ENCODE assay signal across 8 cellular contexts in the genomic region with DNA sequence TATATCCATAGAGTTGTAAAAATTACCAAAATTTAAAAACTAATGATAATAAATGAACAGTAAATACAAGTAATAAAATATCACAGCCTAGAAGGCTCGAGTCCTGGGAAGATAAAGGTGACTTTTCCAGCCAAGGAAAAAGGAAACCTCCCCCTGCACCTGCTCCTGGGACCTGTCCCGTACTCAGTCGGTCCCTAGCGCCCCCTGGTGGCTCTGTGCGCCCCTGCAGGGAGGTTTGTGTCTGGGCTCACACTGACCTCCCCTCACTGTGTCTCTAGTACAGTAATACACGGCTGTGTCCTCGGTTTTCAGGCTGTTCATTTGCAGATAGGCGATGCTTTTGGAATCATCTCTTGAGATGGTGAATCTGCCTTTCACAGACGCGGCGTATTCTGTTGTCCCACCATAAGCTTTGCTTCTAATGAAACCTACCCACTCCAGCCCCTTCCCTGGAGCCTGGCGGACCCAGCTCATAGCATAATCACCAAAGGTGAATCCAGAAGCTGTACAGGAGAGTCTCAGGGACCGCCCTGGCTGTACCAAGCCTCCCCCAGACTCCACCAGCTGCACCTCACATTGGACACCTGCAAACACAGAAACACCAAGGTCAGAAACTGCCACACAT.
A peak's percentile ranks its signal among the peaks of the same experiment; 100 is the strongest.
DNase-seq lines count a peak whose midpoint lies in the region; ATAC-seq and TF ChIP-seq lines count a peak whose summit lies in the region.

No MANE protein-coding gene starts in this region.

- no peaks in the 10 kb centered on the region for H3K4me1 Mint-ChIP-seq in Caco-2 (ENCODE audit: low read depth, unreplicated experiment)

- no peaks in the 10 kb centered on the region for H3K9me3 Mint-ChIP-seq in Caco-2 (ENCODE audit: unreplicated experiment)

- BruUV-seq in Caco-2 (replicated peaks; lab: Mats Ljungman, UMichigan): no TSS peak

- CTCF ChIA-PET in Caco-2 (lab: Charles Lee): no interaction called here

- no peaks in the 10 kb centered on the region for H3K36me3 Mint-ChIP-seq in Caco-2 (ENCODE audit: insufficient read depth, unreplicated experiment)

- peak; percentile 72 to 82 for DNase-seq in Caco-2
- DNase-seq in M059J (ENCODE audit: low read depth): peak; percentile 10
- peak; percentile 69 for DNase-seq in WERI-Rb-1
- peak; percentile 43 for DNase-seq in central memory CD4-positive, alpha-beta T cell
- peak; percentile 67 to 80 (median 72) for DNase-seq in stimulated activated CD4-positive, alpha-beta T cell treated with anti-CD3 and anti-CD28 coated beads, Interleukin-1b, Interleukin-23, amount 100 ng/mL, for 24 hours (ENCODE audit: low read depth in 4 of 4, low spot score in 1 of 4)
- no peak for DNase-seq in G401 (ENCODE audit: low spot score)
- DNase-seq in pons (ENCODE audit: low spot score): no peak

- H3K36me3 ChIP-seq in Caco-2 (ENCODE audit: control insufficient read depth, insufficient read depth, low read length) (no peaks in the 10 kb centered on the region), WERI-Rb-1 (no peaks in the 10 kb centered on the region)

- H3K9me3 ChIP-seq in Caco-2 (no peaks in the 10 kb centered on the region), WERI-Rb-1 (ENCODE audit: severe bottlenecking) (no peaks in the 10 kb centered on the region)

- no peak overlapping the region for H3K4me3 Mint-ChIP-seq in Caco-2 (ENCODE audit: unreplicated experiment)

- TF ChIP-seq CTCF in Caco-2 (IDR thresholded peaks at IDR 0.05; ENCODE audit: insufficient read depth in 1 of 2, low read depth in 1 of 2, low read length in 1 of 2, severe bottlenecking in 1 of 2, unreplicated experiment in 1 of 2): peak; percentile 58 to 74
- TF ChIP-seq CTCF in WERI-Rb-1 (IDR thresholded peaks at IDR 0.05; ENCODE audit: low read depth, low read length): peak; percentile 79

- H3K27me3 ChIP-seq in Caco-2 (replicated peaks; ENCODE audit: control insufficient read depth, insufficient read depth, low read length): no peaks in the 10 kb centered on the region
- peaks cover 44% of the 10 kb centered on the region for H3K27me3 ChIP-seq in WERI-Rb-1 (ENCODE audit: insufficient read depth, low read depth, severe bottlenecking)

- no peaks in the 10 kb centered on the region for H3K4me1 ChIP-seq in Caco-2

- POLR2A ChIA-PET in Caco-2 (lab: Charles Lee): no interaction called here

- intact Hi-C loops in Caco-2 (cut with micrococcal nuclease; ENCODE audit: unreplicated experiment): loop anchor here (1.0 kb wide), 1 partner anchor 17 kb away; no protein-coding TSS in a partner anchor

- no peak overlapping the region for H3K27ac ChIP-seq in WERI-Rb-1

- in situ Hi-C loops in G401 (cut with HindIII; ENCODE audit: low sequenced_read_pairs): no loop called here

- no peak for ATAC-seq in GM21447 (IDR thresholded peaks at IDR 0.05; ENCODE audit: unreplicated experiment)

- no peaks in the 10 kb centered on the region for H3K27me3 Mint-ChIP-seq in Caco-2 (ENCODE audit: insufficient read depth, unreplicated experiment)

- no peak overlapping the region for H3K27ac Mint-ChIP-seq in Caco-2 (ENCODE audit: unreplicated experiment)

- H3K4me3 ChIP-seq in Caco-2 (ENCODE audit: low read depth, low read length): no peak overlapping the region
- no peak overlapping the region for H3K4me3 ChIP-seq in WERI-Rb-1 (ENCODE audit: low read depth, low read length)

Comparison
In these comparisons a context has a peak if more than half of its experiments do, and no peak if none do; other contexts are left out.
1. DNase-seq: peak in Caco-2 (2 of 2), M059J (single experiment), WERI-Rb-1 (single experiment), central memory CD4-positive, alpha-beta T cell (single experiment) and stimulated activated CD4-positive, alpha-beta T cell treated with anti-CD3 and anti-CD28 coated beads, Interleukin-1b, Interleukin-23, amount 100 ng/mL, for 24 hours (4 of 4); none in G401 (single experiment) and pons (single experiment).